In the genomic region with DNA sequence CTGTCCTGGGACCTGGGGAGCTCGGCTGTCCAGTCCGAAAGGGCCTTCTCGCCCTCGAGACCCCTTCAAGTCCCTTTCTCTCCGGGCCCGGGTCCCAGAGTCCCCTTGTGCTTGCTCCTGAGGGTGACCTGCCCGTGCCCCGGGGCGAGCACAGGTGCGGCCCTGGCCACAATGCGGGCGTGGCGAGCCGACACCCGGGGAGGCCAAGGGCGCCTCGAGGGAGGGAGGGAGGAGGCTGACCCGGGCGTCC, we compare ENCODE assay signal across 8 cellular contexts. TPM values are rescaled to one million over a fixed set of nuclear protein-coding genes. Genes with fewer than 3 reads are reported as not detected.
DNase-seq lines count a peak whose midpoint lies in the region; ATAC-seq, FAIRE-seq and TF ChIP-seq lines count a peak whose summit lies in the region.

No MANE protein-coding gene starts in this region.

- no peaks in the 10 kb centered on the region for H3K27me3 Mint-ChIP-seq in stimulated activated naive CD8-positive, alpha-beta T cell treated with anti-CD3 and anti-CD28 coated beads, Interleukin-15, Interleukin-2, amounts not matched to agents 100 ng/mL and 50 ng/mL, for 24 hours

- RAD21 ChIA-PET in GM12878 (lab: Charles Lee; ENCODE audit: unreplicated experiment): interaction anchor here (3.9 to 6.4 kb wide), 3 partner anchors 52 to 139 kb away, joined by 22 to 68 read pairs (median 67); no protein-coding TSS in a partner anchor

- H3K4me3 Mint-ChIP-seq in stimulated activated naive CD8-positive, alpha-beta T cell treated with anti-CD3 and anti-CD28 coated beads, Interleukin-15, Interleukin-2, amounts not matched to agents 100 ng/mL and 50 ng/mL, for 24 hours: peak overlapping the region; percentile 57

- ATAC-seq in stimulated activated naive CD8-positive, alpha-beta T cell treated with anti-CD3 and anti-CD28 coated beads, Interleukin-15, Interleukin-2, amounts not matched to agents 100 U/mL and 50 U/mL, for 24 hours: no peak
- ATAC-seq in GM12878 (no peak), GM18861 (IDR thresholded peaks at IDR 0.05; ENCODE audit: unreplicated experiment) (no peak)

- no peaks in the 10 kb centered on the region for H3K36me3 ChIP-seq in GM12878 (ENCODE audit: control insufficient read depth in 2 of 2, insufficient read depth in 2 of 2, low read length in 1 of 2)

- TF ChIP-seq POLR2A in GM12878 (IDR thresholded peaks at IDR 0.05; ENCODE audit: low read depth, low read length): peak; percentile 55

- TF ChIP-seq RAD21 in GM12878 (IDR thresholded peaks at IDR 0.05; ENCODE audit: insufficient read depth, low read depth, low read length): no peak

- peak overlapping the region; percentile 94 for H3K4me2 ChIP-seq in GM12878 (ENCODE audit: control insufficient read depth, insufficient read depth)

- H3K79me2 ChIP-seq in GM12878 (ENCODE audit: control insufficient read depth, insufficient read depth, low read length): peaks cover 38% of the 10 kb centered on the region

- CTCF ChIA-PET in GM12878 (lab: Yijun Ruan, JAX): interaction anchor here (0.7 to 5.3 kb wide), 3 partner anchors 53 to 139 kb away, joined by 3 to 55 read pairs (median 9); no protein-coding TSS in a partner anchor

- H3K9ac ChIP-seq in GM12878 (ENCODE audit: control insufficient read depth, insufficient read depth, low read length): peak overlapping the region; percentile 69

- peak overlapping the region; percentile 78 for H2AFZ ChIP-seq in GM12878 (ENCODE audit: control insufficient read depth, low read depth, low read length)

- in situ Hi-C loops in GM12878 (cut with MboI): no loop called here

- no peaks in the 10 kb centered on the region for H3K36me3 Mint-ChIP-seq in stimulated activated naive CD8-positive, alpha-beta T cell treated with anti-CD3 and anti-CD28 coated beads, Interleukin-15, Interleukin-2, amounts not matched to agents 100 ng/mL and 50 ng/mL, for 24 hours (ENCODE audit: low read depth)

- DNase-seq in stimulated activated naive CD8-positive, alpha-beta T cell treated with anti-CD3 and anti-CD28 coated beads, Interleukin-15, Interleukin-2, amounts not matched to agents 100 U/mL and 50 U/mL, for 24 hours: no peak
- DNase-seq in GM12878 (ENCODE audit: low read depth, low spot score) (no peak), NOMO-1 treated with DMSO at 0.1 percent for 48 hours (lab: John Stamatoyannopoulos, UW; ENCODE audit: unreplicated experiment) (no peak), DMS 273 treated with DMSO at 0.1 percent for 48 hours (lab: John Stamatoyannopoulos, UW) (no peak)
- DNase-seq in activated CD4-positive, CD25-positive, alpha-beta regulatory T cell treated with anti-CD3 and anti-CD28 coated beads, Interleukin-2, amount 50 U/mL, for 72 hours: no peak

- POLR2A ChIA-PET in GM12878 (lab: Charles Lee): interaction anchor here (6.4 kb wide), 1 partner anchor 52 kb away, joined by 41 read pairs; no protein-coding TSS in a partner anchor

- H3K9me3 ChIP-seq in GM12878 (replicated peaks; ENCODE audit: control insufficient read depth, insufficient read depth, low read length) (no peaks in the 10 kb centered on the region), mononuclear cell (ENCODE audit: low read depth, low read length) (no peaks in the 10 kb centered on the region)

- no peak for TF ChIP-seq CTCF in GM12878 (IDR thresholded peaks at IDR 0.05 in 2 of 3, conservative IDR thresholded peaks at IDR 0.05 in 1 of 3; ENCODE audit: control insufficient read depth in 2 of 3, extremely low read depth in 1 of 3, insufficient read depth in 1 of 3, low read depth in 3 of 3, low read length in 3 of 3)

- SMC1A ChIA-PET in GM12878 (lab: Charles Lee; ENCODE audit: uncharacterized antibody, unreplicated experiment): interaction anchor here (0.9 to 2.3 kb wide), 6 partner anchors 50 to 142 kb away, joined by 3 to 13 read pairs (median 4); no protein-coding TSS in a partner anchor

- H3K4me3 ChIP-seq in GM12878 (peak overlapping the region; percentile 65), mononuclear cell (ENCODE audit: low read length) (peak overlapping the region; percentile 30)

- no peaks in the 10 kb centered on the region for H4K20me1 ChIP-seq in GM12878 (ENCODE audit: control insufficient read depth, insufficient read depth)

- no peak for TF ChIP-seq EP300 in GM12878 (IDR thresholded peaks at IDR 0.05; ENCODE audit: borderline replicate concordance in 1 of 2, control insufficient read depth in 1 of 2, low read depth in 2 of 2, low read length in 2 of 2)

- peak overlapping the region; percentile 56 for H3K27ac ChIP-seq in GM12878 (ENCODE audit: control insufficient read depth, insufficient read depth)

- intact Hi-C loops in GM12878 (cut with micrococcal nuclease; ENCODE audit: unreplicated experiment): loop anchor here (5.0 kb wide), 3 partner anchors 47 to 283 kb away; no protein-coding TSS in a partner anchor

- BruUV-seq in GM12878 (replicated peaks; lab: Mats Ljungman, UMichigan): no TSS peak

- peak overlapping the region; percentile 59 for H3K27ac Mint-ChIP-seq in stimulated activated naive CD8-positive, alpha-beta T cell treated with anti-CD3 and anti-CD28 coated beads, Interleukin-15, Interleukin-2, amounts not matched to agents 100 ng/mL and 50 ng/mL, for 24 hours

- H3K27me3 ChIP-seq in GM12878 (replicated peaks in 1 of 2; ENCODE audit: control insufficient read depth in 2 of 2, insufficient read depth in 2 of 2, low read length in 1 of 2) (no peaks in the 10 kb centered on the region), mononuclear cell (ENCODE audit: insufficient read depth, low read length) (no peaks in the 10 kb centered on the region)

- H3K4me1 ChIP-seq in GM12878 (ENCODE audit: control insufficient read depth, insufficient read depth, low read length) (peaks cover 10% of the 10 kb centered on the region), mononuclear cell (ENCODE audit: insufficient read depth, low read length) (peaks cover 29% of the 10 kb centered on the region)

- peaks cover 40% of the 10 kb centered on the region for H3K4me1 Mint-ChIP-seq in stimulated activated naive CD8-positive, alpha-beta T cell treated with anti-CD3 and anti-CD28 coated beads, Interleukin-15, Interleukin-2, amounts not matched to agents 100 ng/mL and 50 ng/mL, for 24 hours (ENCODE audit: low read depth)

- no peaks in the 10 kb centered on the region for H3K9me3 Mint-ChIP-seq in stimulated activated naive CD8-positive, alpha-beta T cell treated with anti-CD3 and anti-CD28 coated beads, Interleukin-15, Interleukin-2, amounts not matched to agents 100 ng/mL and 50 ng/mL, for 24 hours

- 2% methylated on average over 16 of the region's 19 CpGs for WGBS in GM12878 (ENCODE audit: insufficient coverage, insufficient replicate concordance, low lambda C conversion rate, missing lambda C conversion rate)

- no peak for FAIRE-seq in GM12878 (lab: Jason Lieb, UNC)

TF ChIP-seq in GM12878, 131 proteins besides CTCF, POLR2A, EP300 and RAD21:
- TF ChIP-seq CBFB (IDR thresholded peaks at IDR 0.05; ENCODE audit: low read depth) (no peak), PAX5 (IDR thresholded peaks at IDR 0.05; ENCODE audit: borderline replicate concordance, low read depth, low read length) (peak; percentile 4; the same call in 1 of the 2 replicates), NR2F1 (conservative IDR thresholded peaks at IDR 0.05) (peak; percentile 66), RFX5 (IDR thresholded peaks at IDR 0.05; ENCODE audit: low read depth, low read length) (no peak), CHD1 (IDR thresholded peaks at IDR 0.05; ENCODE audit: low read depth, low read length) (no peak), NFIC (IDR thresholded peaks at IDR 0.05; ENCODE audit: low read depth, low read length) (no peak), BHLHE40 (IDR thresholded peaks at IDR 0.05; ENCODE audit: borderline replicate concordance in 1 of 2, low read depth in 2 of 2, low read length in 1 of 2) (0 out of 4 replicates have a peak, but pooled peaks of 1 of the 2 experiments have one; percentile 40)
TF ChIP-seq in GM12878: peak in this region for 3.

RNA-seq across cellular contexts. Expression of gene MEF2A, which starts 0.8 kb away (rescaled TPM):
- 105 and 111 TPM in 2 replicates for total RNA-seq in GM12878 (2013; cell fraction: nucleolus; rRNA removed)
- total RNA-seq in GM12878 (2014; rRNA removed): 35.1 and 39.5 TPM in 2 replicates
- 36.6 and 38.5 TPM in 2 replicates for total RNA-seq in GM12878 (2014; rRNA removed; fragmentation: Illumina TruSeq; extraction: Trizol)
- total RNA-seq in GM12878 (2021): 41.0 and 46.7 TPM in 2 replicates
- polyA plus RNA-seq in GM12878 (2011; ENCODE audit: low read depth): 12.7 TPM
- 43.2 and 50.5 TPM in 2 replicates for polyA plus RNA-seq in GM12878 (2011; rRNA removed)
- polyA plus RNA-seq in GM12878 (2011; cell fraction: cytosol; rRNA removed): 23.1 and 23.5 TPM in 2 replicates
- 65.2 and 65.9 TPM in 2 replicates for polyA plus RNA-seq in GM12878 (2011; cell fraction: nucleus; rRNA removed)
- 21.1 and 27.5 TPM in 2 replicates for polyA plus RNA-seq in GM12878 (2012)
- 38.9 and 49.5 TPM in 2 replicates for polyA plus RNA-seq in GM12878 (2014; fragmentation: Illumina TruSeq; extraction: Trizol)
- polyA plus RNA-seq in GM12878 (2014; fragmentation: Nextera tagmentation; extraction: Ambion mirVana): 1 to 10 TPM; 7.2 to 7.9 TPM
- polyA plus RNA-seq in GM12878 (2014; rRNA removed): 37.1 and 45.7 TPM in 2 replicates
- polyA plus RNA-seq in GM12878 (2016; fragmentation: Nextera tagmentation; extraction: Ambion mirVana): 10 to 100 TPM; 30.2 to 33.3 TPM
- polyA minus RNA-seq in GM12878 (2011; rRNA and poly(A)+ RNA removed): 48.6 and 49.4 TPM in 2 replicates
- 14.4 and 17.7 TPM in 2 replicates for polyA minus RNA-seq in GM12878 (2011; cell fraction: cytosol; rRNA and poly(A)+ RNA removed)
- 45.7 and 69.9 TPM in 2 replicates for polyA minus RNA-seq in GM12878 (2011; cell fraction: nucleus; rRNA and poly(A)+ RNA removed)
- 56.5 TPM for total RNA-seq in mononuclear cell
